In the genomic region with DNA sequence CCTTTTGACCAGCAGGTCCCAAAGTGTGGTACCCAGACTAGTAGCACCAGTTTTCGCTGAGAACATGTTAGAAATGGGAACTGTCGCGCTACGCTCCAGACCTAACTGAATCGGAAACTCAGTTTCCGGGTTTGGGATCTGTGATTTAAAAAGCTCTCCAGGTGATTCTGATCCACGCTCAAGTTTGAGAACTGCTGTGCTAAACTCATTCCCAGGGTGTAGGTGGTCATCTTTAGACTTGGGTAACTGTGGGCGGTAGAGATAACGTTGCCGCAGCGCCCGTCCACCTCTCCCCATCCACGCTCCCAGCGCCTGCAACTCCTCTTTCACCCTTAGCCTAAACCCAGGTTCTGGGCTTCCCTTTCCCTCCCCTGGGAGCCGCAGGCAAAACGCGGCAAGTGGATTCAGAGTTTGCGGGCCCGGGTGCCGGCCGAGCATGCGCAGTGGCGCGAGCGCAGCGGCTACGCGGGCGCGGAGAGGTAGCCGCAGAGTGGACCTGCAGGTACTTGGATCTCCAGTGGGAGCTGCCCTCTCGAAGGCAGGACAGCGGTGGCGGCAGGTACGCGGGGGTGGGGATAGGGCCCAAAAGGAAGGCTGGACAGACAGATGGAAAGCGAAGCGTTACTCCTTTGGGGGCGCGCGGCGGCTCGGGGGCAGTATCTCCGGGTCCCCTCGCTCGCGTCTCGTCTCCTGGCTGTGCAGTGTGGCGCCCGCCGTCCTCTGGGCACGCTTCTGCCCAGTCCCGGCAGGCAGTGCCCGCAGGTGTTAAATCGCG, we compare ENCODE assay signal across 1 cellular context.
TF ChIP-seq lines count a peak whose summit lies in the region.

Gene PLS1, plus strand, starts transcription at position 443 of the 775 bp plus-strand sequence. CDS start 67,845 bp downstream, outside the sequence.

TF ChIP-seq in SK-N-SH treated with all-trans-retinoic acid at 6 μM for 48 hours, 23 proteins besides CTCF, POLR2A, EP300 and RAD21 (continued from another document):
- TF ChIP-seq, protein P1, sequence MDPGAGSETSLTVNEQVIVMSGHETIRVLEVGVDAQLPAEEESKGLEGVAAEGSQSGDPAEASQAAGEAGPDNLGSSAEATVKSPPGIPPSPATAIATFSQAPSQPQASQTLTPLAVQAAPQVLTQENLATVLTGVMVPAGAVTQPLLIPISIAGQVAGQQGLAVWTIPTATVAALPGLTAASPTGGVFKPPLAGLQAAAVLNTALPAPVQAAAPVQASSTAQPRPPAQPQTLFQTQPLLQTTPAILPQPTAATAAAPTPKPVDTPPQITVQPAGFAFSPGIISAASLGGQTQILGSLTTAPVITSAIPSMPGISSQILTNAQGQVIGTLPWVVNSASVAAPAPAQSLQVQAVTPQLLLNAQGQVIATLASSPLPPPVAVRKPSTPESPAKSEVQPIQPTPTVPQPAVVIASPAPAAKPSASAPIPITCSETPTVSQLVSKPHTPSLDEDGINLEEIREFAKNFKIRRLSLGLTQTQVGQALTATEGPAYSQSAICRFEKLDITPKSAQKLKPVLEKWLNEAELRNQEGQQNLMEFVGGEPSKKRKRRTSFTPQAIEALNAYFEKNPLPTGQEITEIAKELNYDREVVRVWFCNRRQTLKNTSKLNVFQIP (CRISPR knock-in tag; IDR thresholded peaks at IDR 0.05; ENCODE audit: borderline replicate concordance, low read depth), result no peak
